8 cellular contexts compared by ENCODE assay signal in genomic region chr12:125254856-125255255, GRCh38.
"Had no signal": no experiment of that assay in that cellular context is flagged by ENCODE, and none has a peak within 500 bp of the region (broad histone marks: within the 10 kb centered on the region; RNA-seq: fewer than 3 reads in every experiment).

No MANE protein-coding gene starts in this region.

- H3K4me3 Mint-ChIP-seq: H9, HFFc6, IgD-negative memory B cell had no signal

- H3K36me3 Mint-ChIP-seq: IgD-negative memory B cell had no signal

- H3K27ac ChIP-seq: GM23248, HL-60 had no signal

- H3K9ac ChIP-seq: GM23248 had no signal

- H3K4me1 Mint-ChIP-seq: IgD-negative memory B cell had no signal

- H2AFZ ChIP-seq: GM23248 had no signal

- DNase-seq: GM23248, H9, HCEC 1CT, HFFc6, KBM-7 had no signal

- H3K4me3 ChIP-seq: GM23248 had no signal

- H3K27ac Mint-ChIP-seq: HFFc6, IgD-negative memory B cell had no signal

- ATAC-seq: HepG2 had no signal
